ENCODE assay signal across 3 cellular contexts in genomic region chr18:57091231-57091630, GRCh38.
A peak's percentile ranks its signal among the peaks of the same experiment; 100 is the strongest.
TF ChIP-seq lines count a peak whose summit lies in the region.

No MANE protein-coding gene starts in this region.

TF ChIP-seq in A549, 52 proteins besides CTCF, POLR2A, EP300 and RAD21 (continued from another document):
- TF ChIP-seq MAFK (IDR thresholded peaks at IDR 0.05; ENCODE audit: partially characterized antibody), result peak; percentile 67

TF ChIP-seq in GM23338, 12 proteins besides CTCF, POLR2A, EP300 and RAD21 (continued from another document):
- no peak for TF ChIP-seq NANOG (IDR thresholded peaks at IDR 0.05; ENCODE audit: borderline replicate concordance)
- no peak for TF ChIP-seq ZNF462 (CRISPR knock-in tag; IDR thresholded peaks at IDR 0.05)
- no peak for TF ChIP-seq STAT1 (IDR thresholded peaks at IDR 0.05; ENCODE audit: unreplicated experiment)
- no peak for TF ChIP-seq EZH2phosphoT487 (IDR thresholded peaks at IDR 0.05; ENCODE audit: unreplicated experiment)
- TF ChIP-seq ETS1 (IDR thresholded peaks at IDR 0.05), result no peak
- TF ChIP-seq CREB1 (CRISPR knock-in tag; IDR thresholded peaks at IDR 0.05; ENCODE audit: low read depth), result no peak
- no peak for TF ChIP-seq POLR2AphosphoS5 (IDR thresholded peaks at IDR 0.05; ENCODE audit: low read depth)
- no peak for TF ChIP-seq ZNF114 (CRISPR knock-in tag; IDR thresholded peaks at IDR 0.05)
- no peak for TF ChIP-seq JUNB (IDR thresholded peaks at IDR 0.05; ENCODE audit: unreplicated experiment)

TF ChIP-seq in K562, 482 proteins besides CTCF, POLR2A, EP300 and RAD21 (continued from another document):
- TF ChIP-seq ZNF780A (CRISPR knock-in tag; IDR thresholded peaks at IDR 0.05) (no peak), RBM25 (IDR thresholded peaks at IDR 0.05; ENCODE audit: low read depth, low read length, severe bottlenecking) (peak; percentile 43), RAD51 (IDR thresholded peaks at IDR 0.05; ENCODE audit: borderline replicate concordance, low read depth) (no peak), GABPA (tag; conservative IDR thresholded peaks at IDR 0.05; ENCODE audit: low read depth) (no peak), ZNF23 (CRISPR knock-in tag; IDR thresholded peaks at IDR 0.05) (no peak), C11orf30 (IDR thresholded peaks at IDR 0.05; ENCODE audit: low read depth) (peak; percentile 39; the same call in 1 of the 2 replicates), NFATC3 (IDR thresholded peaks at IDR 0.05) (no peak), ZNF316 (IDR thresholded peaks at IDR 0.05) (peak; percentile 43; the same call in 1 of the 2 replicates), ZBTB26 (CRISPR knock-in tag; IDR thresholded peaks at IDR 0.05) (no peak), MAFG (tag; conservative IDR thresholded peaks at IDR 0.05) (peak; percentile 34; the same call in 1 of the 2 replicates)
